8 cellular contexts compared by ENCODE assay signal in genomic region chr5:65482280-65482726, GRCh38. TPM values are rescaled to one million over a fixed set of nuclear protein-coding genes. Genes with fewer than 3 reads are reported as not detected.
DNase-seq lines count a peak whose midpoint lies in the region.

No MANE protein-coding gene starts in this region.

- H3K9ac ChIP-seq in iPS-15b (ENCODE audit: low read depth, low read length) (no peak overlapping the region), skeletal muscle tissue (ENCODE audit: low read depth in 1 of 3, low read length in 3 of 3) (peak overlapping the region; percentile 58 to 86 (median 73))

- H3K9me3 ChIP-seq in iPS-15b (ENCODE audit: control insufficient read depth, insufficient read depth, low read length) (no peaks in the 10 kb centered on the region), skeletal muscle tissue (ENCODE audit: control insufficient read depth in 3 of 3, low read length in 3 of 3) (no peaks in the 10 kb centered on the region)

- H3K4me1 ChIP-seq in iPS-15b (ENCODE audit: control insufficient read depth, insufficient read depth, low read length): peaks cover 15% of the 10 kb centered on the region
- peaks cover 3 to 14% (median 8%) of the 10 kb centered on the region in 3 donors for H3K4me1 ChIP-seq in skeletal muscle tissue (ENCODE audit: control insufficient read depth in 3 of 3, insufficient read depth in 3 of 3, low read length in 3 of 3)

- peak overlapping the region; percentile 60 for H3K4me3 ChIP-seq in iPS-15b (ENCODE audit: low read depth, low read length)
- H3K4me3 ChIP-seq in skeletal muscle tissue (ENCODE audit: low read length in 3 of 3): peak overlapping the region; percentile 69 to 83 (median 70)

- peak overlapping the region; percentile 78 for H3K27ac ChIP-seq in skeletal muscle tissue (ENCODE audit: low read depth, low read length)

- H3K36me3 ChIP-seq in iPS-15b (ENCODE audit: control insufficient read depth, insufficient read depth, low read length): no peaks in the 10 kb centered on the region
- no peaks in the 10 kb centered on the region for H3K36me3 ChIP-seq in skeletal muscle tissue (ENCODE audit: control insufficient read depth in 3 of 3, insufficient read depth in 3 of 3, low read length in 3 of 3)

- peak; percentile 64 for DNase-seq in DMS 273 (lab: John Stamatoyannopoulos, UW; ENCODE audit: unreplicated experiment)
- DNase-seq in DMS 273 treated with DMSO at 0.1 percent for 48 hours (lab: John Stamatoyannopoulos, UW): no peak
- peak; percentile 43 for DNase-seq in HT1080 (ENCODE audit: low read depth)
- DNase-seq in amniotic epithelial cell (ENCODE audit: low read depth): peak; percentile 61
- DNase-seq in stimulated activated CD4-positive, alpha-beta T cell treated with anti-CD3 and anti-CD28 coated beads, Interleukin-4, amount 100 ng/mL, for 1 hour: no peak
- no peak for DNase-seq in activated CD4-positive, alpha-beta T cell treated with anti-CD3 and anti-CD28 coated beads for 48 hours

- H3K27me3 ChIP-seq in iPS-15b (ENCODE audit: control insufficient read depth, insufficient read depth, low read length) (peaks cover 14% of the 10 kb centered on the region), skeletal muscle tissue (ENCODE audit: control insufficient read depth in 3 of 3, insufficient read depth in 3 of 3, low read length in 3 of 3) (no peaks in the 10 kb centered on the region)

RNA-seq across cellular contexts. Expression of gene ADAMTS6, which starts 0.6 kb away (rescaled TPM):
- total RNA-seq in HT1080 (2014; rRNA removed; shearing (Covaris generic)): 30.1 and 31.8 TPM in 2 replicates
- 25.0 and 25.2 TPM in 2 replicates for polyA plus RNA-seq in HT1080 (2015; cell fraction: cytosol; rRNA removed)
- 104 and 134 TPM in 2 replicates for polyA plus RNA-seq in HT1080 (2015; cell fraction: nucleus; rRNA removed)
- total RNA-seq in skeletal muscle tissue: 2.6 TPM

Comparison
In these comparisons a context has a peak if more than half of its experiments do, and no peak if none do; other contexts are left out.
1. DNase-seq: peak in DMS 273 (single experiment), HT1080 (single experiment) and amniotic epithelial cell (single experiment); none in DMS 273 treated with DMSO at 0.1 percent for 48 hours (single experiment), stimulated activated CD4-positive, alpha-beta T cell treated with anti-CD3 and anti-CD28 coated beads, Interleukin-4, amount 100 ng/mL, for 1 hour (single experiment) and activated CD4-positive, alpha-beta T cell treated with anti-CD3 and anti-CD28 coated beads for 48 hours (single experiment).